20 cellular contexts compared by ENCODE assay signal in genomic region chr3:157279237-157279636, GRCh38.
"Had no signal": no experiment of that assay in that cellular context is flagged by ENCODE, and none has a peak within 500 bp of the region (broad histone marks: within the 10 kb centered on the region; RNA-seq: fewer than 3 reads in every experiment).

No MANE protein-coding gene starts in this region.

- H3K27me3 ChIP-seq: esophagus squamous epithelium, gastrocnemius medialis, spleen, thyroid gland had no signal

- H3K27ac ChIP-seq: esophagus squamous epithelium, gastrocnemius medialis, prostate gland, spleen, thyroid gland had no signal

- ATAC-seq: activated CD4-positive, alpha-beta T cell treated with anti-CD3 and anti-CD28 coated beads for 36 hours; activated T-cell treated with anti-CD3 and anti-CD28 coated beads, Interleukin-2, amount 50 U/mL, for 72 hours; gastrocnemius medialis; natural killer cell treated with Interleukin-12 subunit alpha and Interleukin-12 subunit beta and Interleukin-15 and Interleukin-18, amount 100 ng/mL, for 72 hours; stimulated activated naive CD8-positive, alpha-beta T cell treated with anti-CD3 and anti-CD28 coated beads, Interleukin-15, Interleukin-2, amounts not matched to agents 100 U/mL and 50 U/mL, for 24 hours; T-helper 17 cell had no signal

- DNase-seq: activated B cell treated with CpG ODN at 0.5 μM for 24 hours; activated CD4-positive, alpha-beta T cell treated with anti-CD3 and anti-CD28 coated beads for 36 hours; activated CD4-positive, alpha-beta T cell treated with anti-CD3 and anti-CD28 coated beads, Interleukin-2, amount 50 U/mL, for 4 hours; activated effector memory CD4-positive, alpha-beta T cell treated with Interleukin-2 at 50 U/mL for 16 hours; activated naive CD4-positive, alpha-beta T cell treated with anti-CD3 and anti-CD28 coated beads for 36 hours; activated T-cell treated with anti-CD3 and anti-CD28 coated beads, Interleukin-2, amount 50 U/mL, for 72 hours; cerebellar nuclear complex; cortex of kidney; endodermal cell; esophagus squamous epithelium; gastrocnemius medialis; hippocampal formation; midbrain; spleen; stimulated activated CD4-positive, alpha-beta T cell treated with anti-CD3 and anti-CD28 coated beads, Interleukin-4, amount 100 ng/mL, for 1 hour; stimulated activated naive CD8-positive, alpha-beta T cell treated with anti-CD3 and anti-CD28 coated beads, Interleukin-15, Interleukin-2, amounts not matched to agents 100 U/mL and 50 U/mL, for 24 hours; T-helper 17 cell; thyroid gland had no signal

- H3K4me3 ChIP-seq: esophagus squamous epithelium, gastrocnemius medialis, prostate gland, spleen, thyroid gland had no signal

- H3K4me1 ChIP-seq: gastrocnemius medialis, prostate gland, spleen, thyroid gland had no signal

- H3K36me3 ChIP-seq: esophagus squamous epithelium, gastrocnemius medialis, prostate gland, spleen, thyroid gland had no signal

- H3K9me3 ChIP-seq: esophagus squamous epithelium, gastrocnemius medialis, prostate gland, spleen, thyroid gland had no signal
